1 cellular context compared by ENCODE assay signal in the genomic region with DNA sequence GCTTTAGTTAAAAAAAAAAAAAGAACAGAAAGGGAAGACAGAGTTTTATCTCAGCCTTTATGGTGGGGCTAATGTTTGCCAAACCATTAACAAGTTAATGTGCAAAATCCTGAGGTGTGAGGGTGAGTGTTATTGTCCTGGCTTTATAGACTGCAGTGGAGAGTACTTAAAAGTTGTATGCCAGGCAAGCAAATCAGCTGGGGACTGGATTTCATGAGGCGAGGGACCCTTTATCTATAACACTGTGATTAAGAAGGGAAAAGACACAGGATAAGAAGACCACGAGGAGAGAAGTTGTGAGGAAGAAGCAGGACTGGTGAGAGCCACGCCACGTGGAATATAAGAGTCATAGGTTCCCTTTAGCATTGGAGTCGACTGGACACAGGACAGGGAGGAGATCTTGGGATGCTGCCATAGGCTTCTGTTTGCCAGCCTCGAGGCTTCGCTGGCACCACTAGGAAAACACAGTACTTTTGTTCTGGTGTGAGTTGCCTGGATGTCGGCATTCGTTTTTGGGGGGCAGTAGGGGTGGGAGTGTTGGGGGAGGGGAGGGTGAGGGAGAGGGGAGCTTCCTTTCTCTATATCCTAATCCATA.
TF ChIP-seq lines count a peak whose summit lies in the region.

No MANE protein-coding gene starts in this region.

TF ChIP-seq in GM23338, 12 proteins besides CTCF, POLR2A, EP300 and RAD21 (continued from another document):
- TF ChIP-seq REST (IDR thresholded peaks at IDR 0.05; ENCODE audit: unreplicated experiment) = no peak
- no peak for TF ChIP-seq EZH2phosphoT487 (IDR thresholded peaks at IDR 0.05; ENCODE audit: unreplicated experiment)
- TF ChIP-seq ZNF331 (CRISPR knock-in tag; IDR thresholded peaks at IDR 0.05; ENCODE audit: low read depth) = no peak
- no peak for TF ChIP-seq EZH2 (IDR thresholded peaks at IDR 0.05; ENCODE audit: low read depth, unreplicated experiment)
- no peak for TF ChIP-seq NANOG (IDR thresholded peaks at IDR 0.05; ENCODE audit: borderline replicate concordance)
- TF ChIP-seq STAT1 (IDR thresholded peaks at IDR 0.05; ENCODE audit: unreplicated experiment) = no peak
- TF ChIP-seq CREB1 (CRISPR knock-in tag; IDR thresholded peaks at IDR 0.05; ENCODE audit: low read depth) = no peak
- TF ChIP-seq ZNF114 (CRISPR knock-in tag; IDR thresholded peaks at IDR 0.05) = no peak
- no peak for TF ChIP-seq JUNB (IDR thresholded peaks at IDR 0.05; ENCODE audit: unreplicated experiment)
